Comparison of ENCODE assay signal across 20 cellular contexts in genomic region chr20:8310618-8311017, GRCh38.
"Had no signal": no experiment of that assay in that cellular context is flagged by ENCODE, and none has a peak within 500 bp of the region (broad histone marks: within the 10 kb centered on the region; RNA-seq: fewer than 3 reads in every experiment).

No MANE protein-coding gene starts in this region.

- H3K4me1 ChIP-seq: esophagus squamous epithelium had no signal

- H3K4me3 Mint-ChIP-seq: naive thymus-derived CD4-positive, alpha-beta T cell; neural crest cell had no signal

- H3K36me3 Mint-ChIP-seq: naive thymus-derived CD4-positive, alpha-beta T cell had no signal

- H3K4me3 ChIP-seq: esophagus squamous epithelium, heart left ventricle, ovary, stomach had no signal

- H3K9me3 ChIP-seq: esophagus squamous epithelium, ovary, stomach had no signal

- H3K9me3 Mint-ChIP-seq: neural crest cell had no signal

- H3K27ac ChIP-seq: esophagus squamous epithelium, heart left ventricle, ovary, stomach had no signal

- DNase-seq: cortex of kidney; dorsolateral prefrontal cortex; effector CD8-positive, alpha-beta T cell; esophagus squamous epithelium; foreskin fibroblast; heart left ventricle; hippocampal formation; left colon; naive thymus-derived CD4-positive, alpha-beta T cell; nucleus accumbens; ovary; right cardiac atrium; small intestine; stimulated activated CD4-positive, alpha-beta T cell treated with anti-CD3 and anti-CD28 coated beads, Interleukin-12 subunit alpha, Interleukin-12 subunit beta, amount 100 ng/mL, for 4 hours; stimulated activated naive CD4-positive, alpha-beta T cell; stomach; substantia nigra; trophoblast cell had no signal

- H3K27me3 ChIP-seq: dorsolateral prefrontal cortex, esophagus squamous epithelium, heart left ventricle, ovary, stomach had no signal

- ATAC-seq: heart left ventricle; left colon; naive thymus-derived CD4-positive, alpha-beta T cell; right cardiac atrium had no signal

- H3K27ac Mint-ChIP-seq: naive thymus-derived CD4-positive, alpha-beta T cell; progenitor cell of endocrine pancreas had no signal

- H3K36me3 ChIP-seq: esophagus squamous epithelium, heart left ventricle, ovary, stomach had no signal
